8 cellular contexts compared by ENCODE assay signal in the genomic region with DNA sequence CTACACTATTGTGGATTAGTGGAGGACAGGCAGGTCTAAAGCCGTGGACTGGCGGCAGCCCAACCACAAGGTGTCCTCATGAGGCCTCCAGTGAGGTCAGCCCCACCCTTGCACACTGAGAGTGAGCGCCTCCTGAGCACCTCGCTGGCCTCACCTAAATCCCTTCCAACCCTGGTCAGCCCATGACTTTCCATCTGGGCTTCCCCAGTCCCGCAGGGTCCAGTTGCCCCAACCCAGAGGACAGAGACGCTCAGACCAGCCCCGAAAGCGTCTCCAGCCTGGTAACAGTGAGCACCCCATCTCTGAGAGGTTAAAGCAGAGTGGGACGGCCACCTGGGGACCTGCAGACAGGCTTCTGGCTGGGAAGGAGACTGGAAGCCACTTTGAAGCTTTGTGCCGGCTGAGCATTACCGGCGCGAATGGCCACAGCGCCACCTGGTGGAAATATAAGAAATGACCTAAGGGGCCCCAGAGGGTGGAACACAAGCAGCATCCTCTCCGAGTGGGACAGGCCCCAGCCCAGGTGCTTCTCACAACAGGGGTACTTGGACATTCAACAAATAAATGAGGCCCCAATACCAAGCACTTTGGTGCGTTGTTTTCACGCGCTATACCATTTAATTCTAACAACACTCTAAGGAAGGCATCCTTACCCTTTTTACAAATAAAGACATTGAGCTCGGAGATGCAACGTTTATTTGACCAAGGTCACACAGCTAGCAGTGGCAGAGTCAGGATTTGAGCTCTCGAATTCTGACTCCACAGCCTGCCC.
DNase-seq lines count a peak whose midpoint lies in the region; ATAC-seq and TF ChIP-seq lines count a peak whose summit lies in the region.

No MANE protein-coding gene starts in this region.

- H3K9me3 Mint-ChIP-seq in activated T-helper 17 cell treated with anti-CD3 and anti-CD28 coated beads, Interleukin-2, amount 50 U/mL, for 72 hours: no peaks in the 10 kb centered on the region

- peaks cover 7% of the 10 kb centered on the region for H3K4me1 ChIP-seq in osteoblast (ENCODE audit: insufficient read depth, low read length)
- H3K4me1 ChIP-seq in thyroid gland: peaks cover 0 to 5% of the 10 kb centered on the region in 2 donors

- H4K20me1 ChIP-seq in osteoblast (ENCODE audit: insufficient read depth, low read length): no peaks in the 10 kb centered on the region

- peak; percentile 46 to 62 for DNase-seq in AML-193 (lab: John Stamatoyannopoulos, UW)
- peak; percentile 70 to 75 for DNase-seq in Kasumi-1 (lab: John Stamatoyannopoulos, UW)
- DNase-seq in RPMI8226: peak; percentile 80
- DNase-seq in foreskin melanocyte: peak; percentile 56
- peak; percentile 94 for DNase-seq in osteoblast (ENCODE audit: insufficient read length, low spot score, missing footprints)
- peak; percentile 54 to 71 for DNase-seq in thyroid gland

- no peak for TF ChIP-seq POLR2A in thyroid gland (IDR thresholded peaks at IDR 0.05)

- TF ChIP-seq CTCF in osteoblast (IDR thresholded peaks at IDR 0.05; ENCODE audit: extremely low read depth, low read depth, low read length): peak; percentile 87
- TF ChIP-seq CTCF in thyroid gland (IDR thresholded peaks at IDR 0.05): peak; percentile 74 to 89 (median 82)

- intact Hi-C loops in thyroid gland (cut with DNase I): loop anchor here (10.0 kb wide), 1 partner anchor 808 kb away; no protein-coding TSS in a partner anchor

- H3K27ac Mint-ChIP-seq in activated T-helper 17 cell treated with anti-CD3 and anti-CD28 coated beads, Interleukin-2, amount 50 U/mL, for 72 hours: no peak overlapping the region

- no peaks in the 10 kb centered on the region for H3K36me3 Mint-ChIP-seq in activated T-helper 17 cell treated with anti-CD3 and anti-CD28 coated beads, Interleukin-2, amount 50 U/mL, for 72 hours (ENCODE audit: low read depth)

- H3K79me2 ChIP-seq in osteoblast (ENCODE audit: insufficient read depth, low read length): no peaks in the 10 kb centered on the region

- H3K9me3 ChIP-seq in osteoblast (ENCODE audit: low read depth, low read length) (no peaks in the 10 kb centered on the region), thyroid gland (no peaks in the 10 kb centered on the region)

- H3K27me3 ChIP-seq in osteoblast (ENCODE audit: insufficient read depth, low read length): no peaks in the 10 kb centered on the region
- no peaks in the 10 kb centered on the region for H3K27me3 ChIP-seq in thyroid gland

- peaks cover 9% of the 10 kb centered on the region for H3K4me1 Mint-ChIP-seq in activated T-helper 17 cell treated with anti-CD3 and anti-CD28 coated beads, Interleukin-2, amount 50 U/mL, for 72 hours

- no peak overlapping the region for H3K4me2 ChIP-seq in osteoblast (ENCODE audit: insufficient read depth, low read length)

- no peak overlapping the region for H2AFZ ChIP-seq in osteoblast (ENCODE audit: low read length)

- H3K4me3 ChIP-seq in osteoblast (ENCODE audit: insufficient read depth, low read length) (no peak overlapping the region), thyroid gland (replicated peaks in 1 of 3) (no peak overlapping the region)

- 21 to 28% methylated on average over 15 to 21 of the region's 21 CpGs for WGBS in thyroid gland, 2 donors

- H3K27ac ChIP-seq in osteoblast (ENCODE audit: low read depth, low read length) (no peak overlapping the region), thyroid gland (no peak overlapping the region)

- peak; percentile 86 for ATAC-seq in GM19351 (IDR thresholded peaks at IDR 0.05; ENCODE audit: unreplicated experiment)
- peak; percentile 87 for ATAC-seq in activated T-helper 17 cell treated with anti-CD3 and anti-CD28 coated beads, Interleukin-2, amount 50 U/mL, for 72 hours (replicated peaks)

- H3K27me3 Mint-ChIP-seq in activated T-helper 17 cell treated with anti-CD3 and anti-CD28 coated beads, Interleukin-2, amount 50 U/mL, for 72 hours: peaks cover 3% of the 10 kb centered on the region

- H3K36me3 ChIP-seq in osteoblast (ENCODE audit: insufficient read depth, low read length) (no peaks in the 10 kb centered on the region), thyroid gland (no peaks in the 10 kb centered on the region)

- no peak overlapping the region for H3K4me3 Mint-ChIP-seq in activated T-helper 17 cell treated with anti-CD3 and anti-CD28 coated beads, Interleukin-2, amount 50 U/mL, for 72 hours
